10 cellular contexts compared by ENCODE assay signal in the genomic region with DNA sequence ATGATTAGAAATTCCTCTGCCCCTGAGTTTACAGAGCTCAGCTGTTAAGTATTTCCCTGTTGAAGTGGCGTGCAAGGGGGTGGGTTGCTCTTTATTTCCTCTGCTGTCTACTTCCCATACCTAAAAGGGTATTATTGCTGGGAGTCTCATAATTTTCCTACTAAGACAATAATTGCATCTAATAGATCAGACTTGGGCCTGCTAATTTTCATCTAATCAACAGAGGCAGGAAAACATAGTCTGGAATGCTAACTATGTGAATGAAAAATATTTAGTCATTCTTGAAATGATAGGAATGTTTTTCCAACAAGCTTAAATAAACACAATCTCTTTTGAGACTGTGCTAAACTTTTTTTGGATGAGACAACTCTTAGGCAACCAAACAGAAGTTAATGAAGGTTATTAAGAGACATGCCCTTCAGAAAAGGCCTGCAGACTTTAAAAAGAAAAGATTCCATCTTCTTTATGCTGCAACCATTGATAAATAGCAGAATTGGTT.
DNase-seq lines count a peak whose midpoint lies in the region; ATAC-seq and TF ChIP-seq lines count a peak whose summit lies in the region.
"Had no signal": no experiment of that assay in that cellular context is flagged by ENCODE, and none has a peak within 500 bp of the region (broad histone marks: within the 10 kb centered on the region; RNA-seq: fewer than 3 reads in every experiment).

No MANE protein-coding gene starts in this region.

- no peak overlapping the region for H3K14ac ChIP-seq in trophoblast cell (ENCODE audit: low read length)

- peaks cover 4% of the 10 kb centered on the region for H3K9me3 Mint-ChIP-seq in Calu3 (ENCODE audit: low read depth, unreplicated experiment)

- TF ChIP-seq CTCF in Calu3 (IDR thresholded peaks at IDR 0.05; ENCODE audit: unreplicated experiment) = no peak
- TF ChIP-seq CTCF in fibroblast of villous mesenchyme (IDR thresholded peaks at IDR 0.05; ENCODE audit: insufficient read depth, low read depth, low read length) = no peak

- no peak overlapping the region for H2BK120ac ChIP-seq in trophoblast cell (ENCODE audit: insufficient read depth, low read length, poor library complexity)

- H3K27me3 Mint-ChIP-seq in Calu3 (ENCODE audit: unreplicated experiment) = no peaks in the 10 kb centered on the region

- H3K27me3 ChIP-seq in trophoblast cell (ENCODE audit: insufficient read depth, low read length) = no peaks in the 10 kb centered on the region

- intact Hi-C loops in Calu3 (cut with micrococcal nuclease; ENCODE audit: unreplicated experiment) = loop anchor here (5.0 kb wide), 2 partner anchors 34 to 76 kb away; no protein-coding TSS in a partner anchor

- no peak overlapping the region for H3K9ac ChIP-seq in trophoblast cell (ENCODE audit: low read length)

- H3K4me3 ChIP-seq in fibroblast of villous mesenchyme (ENCODE audit: low read depth, low read length) (no peak overlapping the region), trophoblast cell (ENCODE audit: low read depth, low read length) (no peak overlapping the region)
- H3K4me3 ChIP-seq: K562 had no signal

- no TSS peak for BruUV-seq in Calu3 (replicated peaks; lab: Mats Ljungman, UMichigan)

- H3K79me2 ChIP-seq in trophoblast cell (ENCODE audit: control insufficient read depth, insufficient read depth, low read length, poor library complexity) = peaks cover 2% of the 10 kb centered on the region

- ATAC-seq in HG03565 (IDR thresholded peaks at IDR 0.05; ENCODE audit: unreplicated experiment) = no peak
- ATAC-seq: K562 had no signal

- no peak overlapping the region for H2AK5ac ChIP-seq in trophoblast cell (ENCODE audit: low read length)

- H3K4me3 Mint-ChIP-seq in Calu3 (ENCODE audit: low read depth, unreplicated experiment) = no peak overlapping the region

- H3K4me1 ChIP-seq in trophoblast cell (ENCODE audit: control insufficient read depth in 1 of 2, insufficient read depth in 2 of 2, low read length in 2 of 2) = peaks cover 17 to 32% of the 10 kb centered on the region in 2 experiments

- CTCF ChIA-PET in Calu3 (lab: Charles Lee) = interaction anchor here (0.6 to 1.0 kb wide), 4 partner anchors 25 to 1761 kb away, joined by 3 to 4 read pairs (median 3); no protein-coding TSS in a partner anchor

- H2AFZ ChIP-seq in trophoblast cell (ENCODE audit: insufficient read depth, low read length, poor library complexity) = no peak overlapping the region

- no peak overlapping the region for H3K18ac ChIP-seq in trophoblast cell (ENCODE audit: low read length)

- H3K4me1 Mint-ChIP-seq in Calu3 (ENCODE audit: low read depth, unreplicated experiment) = peaks cover 65% of the 10 kb centered on the region

- no peak overlapping the region for H4K91ac ChIP-seq in trophoblast cell (ENCODE audit: low read depth, low read length)

- H3K23ac ChIP-seq in trophoblast cell (ENCODE audit: low read length) = no peak overlapping the region

- no peaks in the 10 kb centered on the region for H3K9me3 ChIP-seq in trophoblast cell (ENCODE audit: insufficient read depth, low read depth, low read length)

- no peak overlapping the region for H3K4ac ChIP-seq in trophoblast cell (ENCODE audit: low read depth, low read length)

- H3K27ac ChIP-seq in trophoblast cell (ENCODE audit: low read depth, low read length) = peak overlapping the region; percentile 66

- H3K27ac Mint-ChIP-seq in Calu3 (ENCODE audit: unreplicated experiment) = peak overlapping the region; percentile 83

- no peak overlapping the region for H3K4me2 ChIP-seq in trophoblast cell (ENCODE audit: low read length)

- no CpG with 5 or more reads among the region's 1 CpG for WGBS in trophoblast cell (ENCODE audit: extremely low coverage, insufficient coverage, insufficient read length)

- no peaks in the 10 kb centered on the region for H3K36me3 Mint-ChIP-seq in Calu3 (ENCODE audit: insufficient read depth, unreplicated experiment)

- no peak overlapping the region for H2BK12ac ChIP-seq in trophoblast cell (ENCODE audit: low read length)

- no peak overlapping the region for H4K8ac ChIP-seq in trophoblast cell (ENCODE audit: low read depth, low read length)

- peaks cover 16% of the 10 kb centered on the region for H3K79me1 ChIP-seq in trophoblast cell (ENCODE audit: low read length)

- H4K12ac ChIP-seq in trophoblast cell (ENCODE audit: low read depth, low read length) = no peak overlapping the region

- H3K36me3 ChIP-seq in trophoblast cell (ENCODE audit: control insufficient read depth in 1 of 2, insufficient read depth in 2 of 2, low read length in 2 of 2) = peaks cover 9% of the 10 kb centered on the region in 2 experiments

- DNase-seq in Calu3 (no peak), SW 1271 (lab: John Stamatoyannopoulos, UW) (peak; percentile 64 to 91), fibroblast of villous mesenchyme (ENCODE audit: low read depth) (peak; percentile 75), trophoblast cell (peak in 1 of 2 donors; percentile 61), NCI-H2081 (lab: John Stamatoyannopoulos, UW) (no peak), C1 segment of cervical spinal cord (lab: John Stamatoyannopoulos, UW) (no peak), inferior parietal cortex (ENCODE audit: extremely low spot score) (no peak)
- DNase-seq: DMS79 had no signal

- no peak overlapping the region for H2BK5ac ChIP-seq in trophoblast cell (ENCODE audit: low read depth, low read length, poor library complexity)

Comparison
In these comparisons a context has a peak if more than half of its experiments do, and no peak if none do; other contexts are left out.
1. DNase-seq: peak in SW 1271 (2 of 2) and fibroblast of villous mesenchyme (single experiment); none in Calu3 (single experiment), NCI-H2081 (0 of 2), C1 segment of cervical spinal cord (0 of 14) and inferior parietal cortex (single experiment).